Comparison of ENCODE assay signal across 22 cellular contexts in the genomic region with DNA sequence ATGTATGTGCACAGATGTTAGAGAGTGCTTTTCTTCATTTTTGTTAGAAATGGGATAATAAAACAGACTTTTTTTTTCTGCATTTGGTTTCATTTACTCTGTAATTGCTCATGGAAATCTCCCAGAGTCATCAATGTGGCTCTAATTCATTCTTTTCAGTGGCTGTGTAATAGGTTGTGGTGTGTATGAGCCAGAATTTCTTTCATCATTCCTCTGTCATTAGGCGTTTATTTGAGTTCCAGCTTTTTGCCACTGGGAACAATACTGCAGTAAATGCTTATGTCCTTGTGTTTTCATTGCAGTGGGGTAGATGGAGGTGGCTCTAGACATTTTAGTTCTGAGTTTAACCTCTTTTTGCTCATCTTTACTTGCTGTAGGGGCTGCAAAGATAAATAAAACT.
DNase-seq lines count a peak whose midpoint lies in the region; TF ChIP-seq lines count a peak whose summit lies in the region.
"Had no signal": no experiment of that assay in that cellular context is flagged by ENCODE, and none has a peak within 500 bp of the region (broad histone marks: within the 10 kb centered on the region; RNA-seq: fewer than 3 reads in every experiment).

No MANE protein-coding gene starts in this region.

- H3K27ac ChIP-seq in stomach (no peak overlapping the region), OCI-LY7 (ENCODE audit: low read depth, low read length, poor library complexity, severe bottlenecking) (no peak overlapping the region)
- H3K27ac ChIP-seq: gastrocnemius medialis, parathyroid adenoma, VCaP had no signal

- no peaks in the 10 kb centered on the region for H3K9me3 ChIP-seq in stomach
- no peaks in the 10 kb centered on the region for H3K9me3 ChIP-seq in OCI-LY7 (ENCODE audit: low read length)
- H3K9me3 ChIP-seq: adrenal gland, gastrocnemius medialis had no signal

- no TSS peak for BruUV-seq in OCI-LY7 (replicated peaks; lab: Mats Ljungman, UMichigan)

- peaks cover 0 to 20% (median 3%) of the 10 kb centered on the region in 4 donors for H3K4me1 ChIP-seq in stomach
- H3K4me1 ChIP-seq in OCI-LY7 (ENCODE audit: insufficient read depth, low read length, poor library complexity, severe bottlenecking), result no peaks in the 10 kb centered on the region
- H3K4me1 ChIP-seq: gastrocnemius medialis, parathyroid adenoma had no signal

- H3K27me3 ChIP-seq in BJ (ENCODE audit: control insufficient read depth, insufficient read depth, low read length) (no peaks in the 10 kb centered on the region), stomach (no peaks in the 10 kb centered on the region)
- H3K27me3 ChIP-seq: adrenal gland, gastrocnemius medialis had no signal

- H3K9me2 ChIP-seq in OCI-LY7 (ENCODE audit: insufficient read depth, low read length), result no peaks in the 10 kb centered on the region

- no peak for TF ChIP-seq POLR2A in stomach (IDR thresholded peaks at IDR 0.05)

- TF ChIP-seq CTCF in BJ (IDR thresholded peaks at IDR 0.05; ENCODE audit: insufficient read depth, low read depth, low read length), result no peak
- no peak for TF ChIP-seq CTCF in epithelial cell of esophagus (IDR thresholded peaks at IDR 0.05; ENCODE audit: insufficient read depth, low read depth, low read length, missing control alignments)
- no peak for TF ChIP-seq CTCF in stomach (IDR thresholded peaks at IDR 0.05)
- no peak for TF ChIP-seq CTCF in OCI-LY7 (conservative IDR thresholded peaks at IDR 0.05; ENCODE audit: low read length)

- CTCF ChIA-PET in BJ (lab: Yijun Ruan, JAX), result interaction anchor here (0.7 to 1.4 kb wide), 3 partner anchors 73 to 347 kb away, joined by 3 to 6 read pairs (median 3); no protein-coding TSS in a partner anchor
- CTCF ChIA-PET in OCI-LY7 (lab: Charles Lee; ENCODE audit: unreplicated experiment), result no interaction called here

- no peaks in the 10 kb centered on the region for H3K79me2 ChIP-seq in OCI-LY7 (ENCODE audit: insufficient read depth, low read depth, low read length)
- H3K79me2 ChIP-seq: parathyroid adenoma had no signal

- POLR2A ChIA-PET in BJ (lab: Charles Lee), result no interaction called here
- POLR2A ChIA-PET in OCI-LY7 (lab: Charles Lee), result no interaction called here

- peak; percentile 58 for DNase-seq in BJ (ENCODE audit: low read depth)
- peak; percentile 61 for DNase-seq in M059J (ENCODE audit: low read depth)
- DNase-seq in epithelial cell of esophagus (ENCODE audit: low read depth), result peak; percentile 21
- DNase-seq in renal cortical epithelial cell (ENCODE audit: low read depth), result peak; percentile 24
- DNase-seq in SW 1271 (lab: John Stamatoyannopoulos, UW), result no peak
- no peak for DNase-seq in stomach
- DNase-seq in NK-92 treated with Interleukin-12 subunit alpha and Interleukin-12 subunit beta, amount 100 ng/mL, for 24 hours (lab: John Stamatoyannopoulos, UW), result no peak
- DNase-seq in OCI-LY7 (ENCODE audit: low spot score), result no peak
- DNase-seq: activated CD8-positive, alpha-beta memory T cell treated with anti-CD3 and anti-CD28 coated beads, Interleukin-2, amount 50 U/mL, for 48 hours; activated gamma-delta T cell; adrenal gland; COR-L47; endodermal cell; gastrocnemius medialis; mesendoderm; naive thymus-derived CD8-positive, alpha-beta T cell; NCI-H1105 treated with DMSO at 0.1 percent for 48 hours; NCI-H510A treated with DMSO at 0.1 percent for 48 hours; Right ventricle myocardium superior; stimulated activated CD8-positive, alpha-beta memory T cell treated with anti-CD3 and anti-CD28 coated beads, Interleukin-4, amount 100 ng/mL, for 48 hours had no signal

- H3K36me3 ChIP-seq in BJ (ENCODE audit: control insufficient read depth, insufficient read depth, low read length) (no peaks in the 10 kb centered on the region), stomach (no peaks in the 10 kb centered on the region), OCI-LY7 (ENCODE audit: insufficient read depth, low read length) (no peaks in the 10 kb centered on the region)
- H3K36me3 ChIP-seq: adrenal gland, gastrocnemius medialis had no signal

- intact Hi-C loops in stomach (cut with DNase I; ENCODE audit: low total_unique reads), result no loop called here
- intact Hi-C loops in OCI-LY7 (cut with micrococcal nuclease; ENCODE audit: unreplicated experiment), result no loop called here

- 40 to 55% (median 53%) methylated on average over 1 of the region's 1 CpG for WGBS in stomach, 5 donors

- H4K20me1 ChIP-seq in OCI-LY7 (ENCODE audit: insufficient read depth, low read length), result no peaks in the 10 kb centered on the region

- H2AFZ ChIP-seq in OCI-LY7 (ENCODE audit: low read length), result no peak overlapping the region
- H2AFZ ChIP-seq: parathyroid adenoma had no signal

- no peak overlapping the region for H3K4me2 ChIP-seq in OCI-LY7 (ENCODE audit: low read length)

- H3K4me3 ChIP-seq in BJ (ENCODE audit: low read depth, low read length), result no peak overlapping the region
- no peak overlapping the region for H3K4me3 ChIP-seq in epithelial cell of esophagus (ENCODE audit: low read length)
- no peak overlapping the region for H3K4me3 ChIP-seq in stomach
- no peak overlapping the region for H3K4me3 ChIP-seq in OCI-LY7 (ENCODE audit: low read depth, low read length, poor library complexity, severe bottlenecking)
- H3K4me3 ChIP-seq: adrenal gland, gastrocnemius medialis had no signal

- no peak for TF ChIP-seq EP300 in stomach (IDR thresholded peaks at IDR 0.05)

Comparison
In these comparisons a context has a peak if more than half of its experiments do, and no peak if none do; other contexts are left out.
1. DNase-seq: peak in BJ (single experiment), M059J (single experiment), epithelial cell of esophagus (single experiment) and renal cortical epithelial cell (single experiment); none in SW 1271 (0 of 2), stomach (single experiment), NK-92 treated with Interleukin-12 subunit alpha and Interleukin-12 subunit beta, amount 100 ng/mL, for 24 hours (single experiment) and OCI-LY7 (single experiment).